In genomic region chr12:115227137-115227615, GRCh38 we compare ENCODE assay signal across 10 cellular contexts.
A peak's percentile ranks its signal among the peaks of the same experiment; 100 is the strongest.
DNase-seq lines count a peak whose midpoint lies in the region; ATAC-seq and TF ChIP-seq lines count a peak whose summit lies in the region.
"Had no signal": no experiment of that assay in that cellular context is flagged by ENCODE, and none has a peak within 500 bp of the region (broad histone marks: within the 10 kb centered on the region; RNA-seq: fewer than 3 reads in every experiment).

No MANE protein-coding gene starts in this region.

- no peak overlapping the region for H3K4me3 ChIP-seq in fibroblast of villous mesenchyme (ENCODE audit: low read depth, low read length)

- DNase-seq in H4 (ENCODE audit: low spot score), result peak; percentile 33
- peak; percentile 79 for DNase-seq in fibroblast of villous mesenchyme (ENCODE audit: low read depth)
- peak; percentile 76 for DNase-seq in renal cortical epithelial cell (ENCODE audit: low read depth)
- DNase-seq in Ammon's horn (ENCODE audit: low spot score), result no peak
- no peak for DNase-seq in NCI-H1436 (lab: John Stamatoyannopoulos, UW)
- DNase-seq: activated effector memory CD4-positive, alpha-beta T cell treated with anti-CD3 and anti-CD28 coated beads, Interleukin-2, amount 50 U/mL, for 16 hours; NK-92 treated with Interleukin-12 subunit alpha and Interleukin-12 subunit beta, amount 100 ng/mL, for 24 hours had no signal

- TF ChIP-seq CTCF in fibroblast of villous mesenchyme (IDR thresholded peaks at IDR 0.05; ENCODE audit: insufficient read depth, low read depth, low read length), result no peak

- ATAC-seq in SK-N-SH treated with all-trans-retinoic acid at 6 μM for 48 hours (peak; percentile 71), HG03196 (IDR thresholded peaks at IDR 0.05; ENCODE audit: unreplicated experiment) (no peak), GM19452 (IDR thresholded peaks at IDR 0.05; ENCODE audit: unreplicated experiment) (no peak)

TF ChIP-seq in SK-N-SH treated with all-trans-retinoic acid at 6 μM for 48 hours, 23 proteins besides CTCF, POLR2A, EP300 and RAD21:
- TF ChIP-seq ISL1 (CRISPR knock-in tag; IDR thresholded peaks at IDR 0.05) (peak; percentile 18; the same call in 1 of the 2 replicates), TOX (CRISPR knock-in tag; IDR thresholded peaks at IDR 0.05; ENCODE audit: borderline replicate concordance) (no peak)

Comparison
In these comparisons a context has a peak if more than half of its experiments do, and no peak if none do; other contexts are left out.
1. DNase-seq: peak in H4 (single experiment), fibroblast of villous mesenchyme (single experiment) and renal cortical epithelial cell (single experiment); none in Ammon's horn (single experiment) and NCI-H1436 (single experiment).